ENCODE assay signal across 12 cellular contexts in genomic region chr14:104924421-104925213, GRCh38. TPM values are rescaled to one million over a fixed set of nuclear protein-coding genes. Genes with fewer than 3 reads are reported as not detected.
DNase-seq lines count a peak whose midpoint lies in the region; TF ChIP-seq lines count a peak whose summit lies in the region.
"Had no signal": no experiment of that assay in that cellular context is flagged by ENCODE, and none has a peak within 500 bp of the region (broad histone marks: within the 10 kb centered on the region; RNA-seq: fewer than 3 reads in every experiment).

PLD4 (plus strand) TSS chr14:104924879; CDS start chr14:104927141, 2,262 bp downstream.

- in situ Hi-C loops in GM18951 (cut with MboI; ENCODE audit: low sequenced_read_pairs, unreplicated experiment): no loop called here

- TF ChIP-seq POLR2A in GM18951 (IDR thresholded peaks at IDR 0.05; ENCODE audit: extremely low read depth, insufficient read depth, insufficient read length): peak; percentile 39

- intact Hi-C loops in OCI-LY7 (cut with micrococcal nuclease; ENCODE audit: unreplicated experiment): no loop called here

- no peaks in the 10 kb centered on the region for H3K27me3 ChIP-seq in BLaER1 treated with 17β-estradiol and CSF1 and Interleukin-3, amounts not matched to agents 10 nM and 100 nM
- no peaks in the 10 kb centered on the region for H3K27me3 ChIP-seq in layer of hippocampus (ENCODE audit: control insufficient read depth, insufficient read depth, low read length)
- H3K27me3 ChIP-seq: cardiac muscle cell had no signal

- CTCF ChIA-PET in OCI-LY7 (lab: Charles Lee; ENCODE audit: unreplicated experiment): no interaction called here

- peak within 1 kb of the TSS; percentile 89 to 100 (median 98) for H3K4me2 ChIP-seq in BLaER1 treated with 17β-estradiol and CSF1 and Interleukin-3, amounts not matched to agents 10 nM and 100 nM
- peak within 1 kb of the TSS; percentile 84 for H3K4me2 ChIP-seq in OCI-LY7 (ENCODE audit: low read length)

- H3K4me3 ChIP-seq in BLaER1 treated with 17β-estradiol and CSF1 and Interleukin-3, amounts not matched to agents 10 nM and 100 nM: peak within 1 kb of the TSS in 8 of 10 experiments; percentile 17 to 66 (median 52); a peak in 16 of 20 replicates
- H3K4me3 ChIP-seq in OCI-LY7 (ENCODE audit: low read depth, low read length, poor library complexity, severe bottlenecking): peak within 1 kb of the TSS; percentile 16
- H3K4me3 ChIP-seq: cardiac muscle cell had no signal

- peak within 1 kb of the TSS in 10 of 11 experiments; percentile 2 to 91 (median 82); a peak in 18 of 22 replicates for H3K27ac ChIP-seq in BLaER1 treated with 17β-estradiol and CSF1 and Interleukin-3, amounts not matched to agents 10 nM and 100 nM
- H3K27ac ChIP-seq in OCI-LY7 (ENCODE audit: low read depth, low read length, poor library complexity, severe bottlenecking) (no peak within 1 kb of the TSS), layer of hippocampus (ENCODE audit: low read depth, low read length) (peak within 1 kb of the TSS; percentile 38)

- no peak for TF ChIP-seq CTCF in OCI-LY7 (conservative IDR thresholded peaks at IDR 0.05; ENCODE audit: low read length)

- peaks cover 3 to 8% (median 7%) of the 10 kb centered on the region in 11 experiments; a peak in 15 of 22 replicates for H3K9me3 ChIP-seq in BLaER1 treated with 17β-estradiol and CSF1 and Interleukin-3, amounts not matched to agents 10 nM and 100 nM (replicated peaks in 1 of 11)
- 0 out of 2 replicates have a peak, but pooled peaks cover 7% of the 10 kb centered on the region for H3K9me3 ChIP-seq in OCI-LY7 (ENCODE audit: low read length)

- BruUV-seq in OCI-LY7 (replicated peaks; lab: Mats Ljungman, UMichigan): no TSS peak

- peaks cover 0 to 42% (median 0%) of the 10 kb centered on the region in 11 experiments; a peak in 5 of 22 replicates for H4K20me1 ChIP-seq in BLaER1 treated with 17β-estradiol and CSF1 and Interleukin-3, amounts not matched to agents 10 nM and 100 nM
- 0 out of 2 replicates have a peak, but pooled peaks cover 4% of the 10 kb centered on the region for H4K20me1 ChIP-seq in OCI-LY7 (ENCODE audit: insufficient read depth, low read length)

- DNase-seq in OCI-LY7 (ENCODE audit: low spot score) (peak; percentile 53), NCI-H2227 treated with DMSO at 0.1 percent for 48 hours (lab: John Stamatoyannopoulos, UW) (no peak), NCI-H510A (lab: John Stamatoyannopoulos, UW) (no peak), NCI-H1092 (lab: John Stamatoyannopoulos, UW) (no peak)
- DNase-seq in activated naive CD4-positive, alpha-beta T cell treated with anti-CD3 and anti-CD28 coated beads, Interleukin-2, amount 50 U/mL, for 16 hours: no peak
- DNase-seq: H9, NCI-H446 had no signal

- peak within 1 kb of the TSS; percentile 13 to 84 (median 71); a peak in 17 of 22 replicates for H3K9ac ChIP-seq in BLaER1 treated with 17β-estradiol and CSF1 and Interleukin-3, amounts not matched to agents 10 nM and 100 nM

- H3K79me2 ChIP-seq in OCI-LY7 (ENCODE audit: insufficient read depth, low read depth, low read length): no peaks in the 10 kb centered on the region

- H2AFZ ChIP-seq in OCI-LY7 (ENCODE audit: low read length): no peak within 1 kb of the TSS

- peaks cover 0 to 11% (median 0%) of the 10 kb centered on the region in 11 experiments; a peak in 5 of 22 replicates for H3K36me3 ChIP-seq in BLaER1 treated with 17β-estradiol and CSF1 and Interleukin-3, amounts not matched to agents 10 nM and 100 nM
- H3K36me3 ChIP-seq in OCI-LY7 (ENCODE audit: insufficient read depth, low read length): no peaks in the 10 kb centered on the region
- H3K36me3 ChIP-seq: cardiac muscle cell had no signal

- peaks cover 61 to 77% (median 71%) of the 10 kb centered on the region in 10 experiments for H3K4me1 ChIP-seq in BLaER1 treated with 17β-estradiol and CSF1 and Interleukin-3, amounts not matched to agents 10 nM and 100 nM
- peaks cover 45% of the 10 kb centered on the region for H3K4me1 ChIP-seq in OCI-LY7 (ENCODE audit: insufficient read depth, low read length, poor library complexity, severe bottlenecking)

- POLR2A ChIA-PET in OCI-LY7 (lab: Charles Lee): no interaction called here

- H3K9me2 ChIP-seq in OCI-LY7 (ENCODE audit: insufficient read depth, low read length): no peaks in the 10 kb centered on the region

RNA-seq across cellular contexts. Expression of gene PLD4, which starts in this region (rescaled TPM):
- total RNA-seq in OCI-LY7 (2014; rRNA removed; shearing (Covaris generic)): 0.66 TPM in 1 of 2 replicates, not detected in the other
- 3.7 and 5.1 TPM in 2 replicates for total RNA-seq in OCI-LY7 (2022)
- total RNA-seq: H9, SK-MEL-5 had no signal
